13 cellular contexts compared by ENCODE assay signal in genomic region chr5:107217721-107218130, GRCh38.
DNase-seq lines count a peak whose midpoint lies in the region; ATAC-seq and TF ChIP-seq lines count a peak whose summit lies in the region.
"Had no signal": no experiment of that assay in that cellular context is flagged by ENCODE, and none has a peak within 500 bp of the region (broad histone marks: within the 10 kb centered on the region; RNA-seq: fewer than 3 reads in every experiment).

No MANE protein-coding gene starts in this region.

- H3K36me3 ChIP-seq in thoracic aorta: no peaks in the 10 kb centered on the region
- no peaks in the 10 kb centered on the region for H3K36me3 ChIP-seq in naive thymus-derived CD4-positive, alpha-beta T cell (ENCODE audit: control insufficient read depth in 2 of 3, insufficient read depth in 3 of 3, low read length in 3 of 3)
- H3K36me3 ChIP-seq: adrenal gland, esophagus squamous epithelium had no signal

- H3K27ac ChIP-seq in thoracic aorta: peak overlapping the region; percentile 74 to 79
- H3K27ac ChIP-seq in naive thymus-derived CD4-positive, alpha-beta T cell (ENCODE audit: low read depth, low read length): no peak overlapping the region
- H3K27ac ChIP-seq: adrenal gland had no signal

- peaks cover 0 to 4% (median 0%) of the 10 kb centered on the region in 5 donors for H3K27me3 Mint-ChIP-seq in naive thymus-derived CD4-positive, alpha-beta T cell

- peaks cover 21 to 51% of the 10 kb centered on the region in 2 donors for H3K4me1 ChIP-seq in thoracic aorta (ENCODE audit: control insufficient read depth in 1 of 2, low read depth in 2 of 2)
- no peaks in the 10 kb centered on the region for H3K4me1 ChIP-seq in naive thymus-derived CD4-positive, alpha-beta T cell (ENCODE audit: control insufficient read depth in 2 of 2, insufficient read depth in 2 of 2, low read length in 2 of 2)
- H3K4me1 ChIP-seq: adrenal gland had no signal

- no peaks in the 10 kb centered on the region for H3K9me3 ChIP-seq in thoracic aorta
- no peaks in the 10 kb centered on the region for H3K9me3 ChIP-seq in naive thymus-derived CD4-positive, alpha-beta T cell (ENCODE audit: control insufficient read depth in 2 of 3, low read length in 3 of 3)
- H3K9me3 ChIP-seq: adrenal gland, esophagus squamous epithelium had no signal

- peak overlapping the region; percentile 10 for H3K4me3 ChIP-seq in thoracic aorta
- H3K4me3 ChIP-seq in naive thymus-derived CD4-positive, alpha-beta T cell (ENCODE audit: low read length): no peak overlapping the region
- H3K4me3 ChIP-seq: adrenal gland, esophagus squamous epithelium had no signal

- no peak for TF ChIP-seq CTCF in thoracic aorta (IDR thresholded peaks at IDR 0.05)

- peaks cover 0 to 3% (median 0%) of the 10 kb centered on the region in 11 donors for H3K9me3 Mint-ChIP-seq in naive thymus-derived CD4-positive, alpha-beta T cell
- H3K9me3 Mint-ChIP-seq: CD8-positive, alpha-beta T cell had no signal

- no peaks in the 10 kb centered on the region for H3K36me3 Mint-ChIP-seq in naive thymus-derived CD4-positive, alpha-beta T cell
- H3K36me3 Mint-ChIP-seq: CD8-positive, alpha-beta T cell had no signal

- ATAC-seq in thoracic aorta (ENCODE audit: insufficient number of reproducible peaks, low FRiP score, low read depth) (peak; percentile 94), GM18498 (IDR thresholded peaks at IDR 0.05; ENCODE audit: unreplicated experiment) (no peak)
- no peak for ATAC-seq in naive thymus-derived CD4-positive, alpha-beta T cell
- no peak for ATAC-seq in activated CD4-positive, CD25-positive, alpha-beta regulatory T cell treated with anti-CD3 and anti-CD28 coated beads, Interleukin-2, amount 50 U/mL, for 24 hours
- ATAC-seq: CD8-positive, alpha-beta T cell had no signal

- H3K27ac Mint-ChIP-seq in naive thymus-derived CD4-positive, alpha-beta T cell: no peak overlapping the region
- H3K27ac Mint-ChIP-seq: CD8-positive, alpha-beta T cell had no signal

- CTCF ChIA-PET in naive thymus-derived CD4-positive, alpha-beta T cell (lab: Charles Lee): no interaction called here

- no peak overlapping the region for H3K4me3 Mint-ChIP-seq in naive thymus-derived CD4-positive, alpha-beta T cell
- H3K4me3 Mint-ChIP-seq: CD8-positive, alpha-beta T cell had no signal

- intact Hi-C loops in naive thymus-derived CD4-positive, alpha-beta T cell (cut with micrococcal nuclease): no loop called here

- DNase-seq in NCI-H446 (lab: John Stamatoyannopoulos, UW) (peak; percentile 57 to 72), cerebellum (ENCODE audit: low spot score) (peak; percentile 32), kidney tubule cell (ENCODE audit: low spot score) (peak; percentile 79), thoracic aorta (ENCODE audit: low spot score) (peak; percentile 70), T-helper 9 cell (no peak)
- DNase-seq in naive thymus-derived CD4-positive, alpha-beta T cell: no peak
- DNase-seq: activated CD8-positive, alpha-beta memory T cell treated with anti-CD3 and anti-CD28 coated beads, Interleukin-2, amount 50 U/mL, for 4 hours; CD8-positive, alpha-beta T cell; esophagus squamous epithelium; T-helper 2 cell had no signal

- H3K27me3 ChIP-seq in thoracic aorta (replicated peaks; ENCODE audit: insufficient read depth): no peaks in the 10 kb centered on the region
- H3K27me3 ChIP-seq in naive thymus-derived CD4-positive, alpha-beta T cell (ENCODE audit: control insufficient read depth in 2 of 2, insufficient read depth in 2 of 2, low read length in 2 of 2): no peaks in the 10 kb centered on the region
- H3K27me3 ChIP-seq: adrenal gland, esophagus squamous epithelium had no signal

- H3K4me1 Mint-ChIP-seq in naive thymus-derived CD4-positive, alpha-beta T cell: no peaks in the 10 kb centered on the region

- POLR2A ChIA-PET in naive thymus-derived CD4-positive, alpha-beta T cell (lab: Charles Lee): no interaction called here

Comparison
In these comparisons a context has a peak if more than half of its experiments do, and no peak if none do; other contexts are left out.
1. DNase-seq: peak in NCI-H446 (2 of 2), cerebellum (single experiment), kidney tubule cell (single experiment) and thoracic aorta (single experiment); none in naive thymus-derived CD4-positive, alpha-beta T cell (0 of 9) and T-helper 9 cell (single experiment).